ENCODE assay signal across 10 cellular contexts in the genomic region with DNA sequence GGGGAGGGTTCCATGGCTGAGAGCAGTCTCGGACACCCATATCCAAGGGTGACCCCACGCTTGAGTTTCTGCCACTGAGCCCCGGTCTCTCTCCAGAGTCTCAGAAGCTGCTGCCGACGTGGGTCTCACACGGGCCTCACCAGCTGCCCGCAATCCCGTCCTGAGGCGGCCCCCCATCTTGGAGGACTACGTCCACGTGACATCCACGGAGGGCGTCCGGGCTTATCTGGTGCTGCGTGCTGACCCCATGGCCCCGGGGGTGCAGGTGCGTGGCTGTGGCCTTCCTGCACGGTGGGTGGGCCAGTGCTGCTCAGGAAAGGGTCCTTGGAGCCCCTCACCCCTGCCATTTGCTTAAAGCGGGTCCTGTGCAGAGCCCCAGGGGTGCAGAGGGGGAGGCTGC. TPM values are rescaled to one million over a fixed set of nuclear protein-coding genes. Genes with fewer than 3 reads are reported as not detected.
A peak's percentile ranks its signal among the peaks of the same experiment; 100 is the strongest.
DNase-seq lines count a peak whose midpoint lies in the region; ATAC-seq, FAIRE-seq and TF ChIP-seq lines count a peak whose summit lies in the region.
"Had no signal": no experiment of that assay in that cellular context is flagged by ENCODE, and none has a peak within 500 bp of the region (broad histone marks: within the 10 kb centered on the region; RNA-seq: fewer than 3 reads in every experiment).

No MANE protein-coding gene starts in this region.

- H3K79me1 ChIP-seq in H9 (ENCODE audit: insufficient read depth, low read depth, low read length, poor library complexity, severe bottlenecking) = peaks cover 2% of the 10 kb centered on the region

- no peak for TF ChIP-seq RAD21 in A549 (conservative IDR thresholded peaks at IDR 0.05 in 1 of 2, IDR thresholded peaks at IDR 0.05 in 1 of 2)

- H4K20me1 ChIP-seq in H9 (ENCODE audit: control insufficient read depth, insufficient read depth, insufficient read length) (no peaks in the 10 kb centered on the region), keratinocyte (ENCODE audit: control insufficient read depth, extremely low read depth, insufficient read depth, low read length) (peaks cover 6% of the 10 kb centered on the region)

- FAIRE-seq in A549 (lab: Jason Lieb, UNC) (no peak), keratinocyte (lab: Jason Lieb, UNC) (no peak)

- H2BK5ac ChIP-seq in H9 (ENCODE audit: insufficient read length, low read length) = no peak overlapping the region

- H4K5ac ChIP-seq in H9 (ENCODE audit: insufficient read length, low read depth, low read length) = no peak overlapping the region

- peaks cover 5 to 12% of the 10 kb centered on the region in 2 experiments for H3K36me3 ChIP-seq in keratinocyte (ENCODE audit: control insufficient read depth in 2 of 2, extremely low read depth in 1 of 2, insufficient read depth in 2 of 2, low read length in 2 of 2)

- intact Hi-C loops in activated T-helper 1 cell treated with anti-CD3 and anti-CD28 coated beads, Interleukin-12 subunit alpha, Interleukin-12 subunit beta, Interleukin-2, Interleukin-4 antibody, amounts not matched to agents 30 ng/mL and 10 ng/mL and 1 ng/mL, durations not matched to agents 14 hours and 24 hours and 36 hours (cut with micrococcal nuclease) = loop anchor here (5.0 kb wide), 3 partner anchors 47 to 633 kb away; a partner anchor contains a TSS

- 87% methylated on average over 5 of the region's 19 CpGs for WGBS in A549 (ENCODE audit: missing lambda C conversion rate)
- no CpG with 5 or more reads among the region's 19 CpGs for whole genome bisulfite sequencing in H9 (ENCODE audit: extremely low coverage, insufficient read length, low lambda C conversion rate)

- H3K27me3 ChIP-seq in H9 (ENCODE audit: insufficient read depth, low read length) = no peaks in the 10 kb centered on the region
- no peaks in the 10 kb centered on the region for H3K27me3 ChIP-seq in keratinocyte (ENCODE audit: control insufficient read depth, extremely low read depth, insufficient read depth, low read length)
- H3K27me3 ChIP-seq: cardiac muscle cell had no signal

- H3K9me3 Mint-ChIP-seq in H9 = no peaks in the 10 kb centered on the region
- H3K9me3 Mint-ChIP-seq in activated T-helper 1 cell treated with anti-CD3 and anti-CD28 coated beads, Interleukin-12 subunit alpha, Interleukin-12 subunit beta, Interleukin-2, Interleukin-4 antibody, amounts not matched to agents 30 ng/mL and 10 ng/mL and 1 ng/mL, durations not matched to agents 14 hours and 24 hours and 36 hours = no peaks in the 10 kb centered on the region

- H2AK5ac ChIP-seq in H9 (ENCODE audit: insufficient read length, low read length) = no peak overlapping the region

- H3K9me3 ChIP-seq in A549 (no peaks in the 10 kb centered on the region), H9 (ENCODE audit: control insufficient read depth, low read depth, low read length) (no peaks in the 10 kb centered on the region), keratinocyte (ENCODE audit: control insufficient read depth, low read depth, low read length) (no peaks in the 10 kb centered on the region)

- no peak overlapping the region for H2BK120ac ChIP-seq in H9 (ENCODE audit: low read depth, low read length, poor library complexity, severe bottlenecking)

- POLR2A ChIA-PET in A549 (lab: Yijun Ruan, JAX) = no interaction called here

- H3K4me1 ChIP-seq in A549 = peaks cover 18% of the 10 kb centered on the region
- no peaks in the 10 kb centered on the region for H3K4me1 ChIP-seq in H9 (ENCODE audit: insufficient read depth, low read length)
- peaks cover 14% of the 10 kb centered on the region for H3K4me1 ChIP-seq in keratinocyte (ENCODE audit: control insufficient read depth, extremely low read depth, insufficient read depth, low read length)

- TF ChIP-seq POLR2A in A549 (IDR thresholded peaks at IDR 0.05; ENCODE audit: low read length) = no peak

- dilution Hi-C loops in keratinocyte (cut with MboI; ENCODE audit: extremely low pct_ligation_motif_present, low sequenced_read_pairs) = no loop called here

- CTCF ChIA-PET in A549 (lab: Yijun Ruan, JAX) = interaction anchor here (1.3 to 9.9 kb wide), 5 partner anchors 23 to 266 kb away, joined by 3 to 169 read pairs (median 4); a partner anchor contains a TSS

- H3K14ac ChIP-seq in H9 (ENCODE audit: insufficient read depth, low read length) = no peak overlapping the region

- no peak for TF ChIP-seq EP300 in A549 (IDR thresholded peaks at IDR 0.05)

- H2BK20ac ChIP-seq in H9 (ENCODE audit: low read depth, low read length, poor library complexity, severe bottlenecking) = no peak overlapping the region

- no peak overlapping the region for H2BK12ac ChIP-seq in H9 (ENCODE audit: insufficient read length, low read depth, low read length)

- H3K79me2 ChIP-seq in H9 (ENCODE audit: insufficient read depth, low read length) (no peaks in the 10 kb centered on the region; the same call in 1 of the 2 replicates), keratinocyte (ENCODE audit: control insufficient read depth, insufficient read depth, low read length) (peaks cover 27% of the 10 kb centered on the region)

- no peak overlapping the region for H2BK15ac ChIP-seq in H9 (ENCODE audit: low read depth, low read length)

- no peak overlapping the region for H4K91ac ChIP-seq in H9 (ENCODE audit: insufficient read length, low read depth, low read length)

- H3K36me3 Mint-ChIP-seq in H9 (ENCODE audit: insufficient read depth in 1 of 3, low read depth in 3 of 3) = peaks cover 8 to 34% (median 25%) of the 10 kb centered on the region in 3 experiments; a peak in 6 of 7 replicates
- H3K36me3 Mint-ChIP-seq in activated T-helper 1 cell treated with anti-CD3 and anti-CD28 coated beads, Interleukin-12 subunit alpha, Interleukin-12 subunit beta, Interleukin-2, Interleukin-4 antibody, amounts not matched to agents 30 ng/mL and 10 ng/mL and 1 ng/mL, durations not matched to agents 14 hours and 24 hours and 36 hours (ENCODE audit: low read depth) = peaks cover 7% of the 10 kb centered on the region

- H3K23ac ChIP-seq in H9 (ENCODE audit: insufficient read length, low read depth, low read length) = no peak overlapping the region

- no peak for ATAC-seq in A549
- no peak for ATAC-seq in GM19397 (IDR thresholded peaks at IDR 0.05; ENCODE audit: unreplicated experiment)

- TF ChIP-seq CTCF in A549 (IDR thresholded peaks at IDR 0.05) = no peak
- TF ChIP-seq CTCF in H9 (conservative IDR thresholded peaks at IDR 0.05) = no peak
- TF ChIP-seq CTCF in keratinocyte (optimal IDR thresholded peaks at IDR 0.05 in 1 of 3, IDR thresholded peaks at IDR 0.05 in 1 of 3, conservative IDR thresholded peaks at IDR 0.05 in 1 of 3; ENCODE audit: extremely low read depth in 1 of 3, insufficient read depth in 2 of 3, low read length in 3 of 3) = no peak

- H3K56ac ChIP-seq in H9 (ENCODE audit: insufficient read length, low read depth, low read length) = no peak overlapping the region

- H3K4me3 Mint-ChIP-seq in H9 = peak overlapping the region; percentile 71 to 78
- peak overlapping the region; percentile 73 for H3K4me3 Mint-ChIP-seq in activated T-helper 1 cell treated with anti-CD3 and anti-CD28 coated beads, Interleukin-12 subunit alpha, Interleukin-12 subunit beta, Interleukin-2, Interleukin-4 antibody, amounts not matched to agents 30 ng/mL and 10 ng/mL and 1 ng/mL, durations not matched to agents 14 hours and 24 hours and 36 hours

- H3T11ph ChIP-seq in H9 (ENCODE audit: low read length) = no peak overlapping the region

- peak overlapping the region; percentile 93 for H3K4me3 ChIP-seq in A549
- peak overlapping the region; percentile 74 to 82 (median 76) for H3K4me3 ChIP-seq in keratinocyte (ENCODE audit: control insufficient read depth in 2 of 3, extremely low read depth in 1 of 3, insufficient read depth in 2 of 3, low read depth in 1 of 3, low read length in 3 of 3)

- H2AFZ ChIP-seq in H9 (ENCODE audit: low read length) (no peak overlapping the region), keratinocyte (ENCODE audit: control insufficient read depth, low read length) (no peak overlapping the region)

- no peaks in the 10 kb centered on the region for H3K9me1 ChIP-seq in keratinocyte (ENCODE audit: control insufficient read depth, extremely low read depth, insufficient read depth, low read length)

- H3K18ac ChIP-seq in H9 (ENCODE audit: insufficient read length, low read depth, low read length) = no peak overlapping the region

- H3K9ac ChIP-seq in H9 (ENCODE audit: extremely low read depth, insufficient read length, low read length) (peak overlapping the region; percentile 50), keratinocyte (ENCODE audit: control insufficient read depth, extremely low read depth, insufficient read depth, low read length) (peak overlapping the region; percentile 76)

- H3K4ac ChIP-seq in H9 (ENCODE audit: low read depth, low read length) = no peak overlapping the region

- H3K4me2 ChIP-seq in A549 = peak overlapping the region; percentile 86
- peak overlapping the region; percentile 47 for H3K4me2 ChIP-seq in H9 (ENCODE audit: insufficient read depth, insufficient read length, low read length)
- H3K4me2 ChIP-seq in keratinocyte (ENCODE audit: control insufficient read depth, extremely low read depth, insufficient read depth, low read depth, low read length) = peak overlapping the region; percentile 76

- peaks cover 0 to 2% of the 10 kb centered on the region in 2 experiments; a peak in 1 of 4 replicates for H3K4me1 Mint-ChIP-seq in H9
- H3K4me1 Mint-ChIP-seq in activated T-helper 1 cell treated with anti-CD3 and anti-CD28 coated beads, Interleukin-12 subunit alpha, Interleukin-12 subunit beta, Interleukin-2, Interleukin-4 antibody, amounts not matched to agents 30 ng/mL and 10 ng/mL and 1 ng/mL, durations not matched to agents 14 hours and 24 hours and 36 hours (ENCODE audit: low read depth) = no peaks in the 10 kb centered on the region

- H3K27ac Mint-ChIP-seq in H9 = no peak overlapping the region
- H3K27ac Mint-ChIP-seq in activated T-helper 1 cell treated with anti-CD3 and anti-CD28 coated beads, Interleukin-12 subunit alpha, Interleukin-12 subunit beta, Interleukin-2, Interleukin-4 antibody, amounts not matched to agents 30 ng/mL and 10 ng/mL and 1 ng/mL, durations not matched to agents 14 hours and 24 hours and 36 hours = no peak overlapping the region

- peaks cover 11% of the 10 kb centered on the region for H3K23me2 ChIP-seq in H9 (ENCODE audit: insufficient read length, low read depth, low read length, poor library complexity, severe bottlenecking)

- DNase-seq in A549 (ENCODE audit: low read depth in 1 of 2, low spot score in 1 of 2) (no peak), H9 (no peak), keratinocyte (ENCODE audit: low read depth, low spot score) (no peak), NCI-H446 (lab: John Stamatoyannopoulos, UW) (no peak), hippocampal formation (lab: John Stamatoyannopoulos, UW) (no peak), NCI-H1092 treated with DMSO at 0.1 percent for 48 hours (lab: John Stamatoyannopoulos, UW) (no peak)
- DNase-seq in activated T-helper 1 cell treated with anti-CD3 and anti-CD28 coated beads, Interleukin-12 subunit alpha, Interleukin-12 subunit beta, Interleukin-2, Interleukin-4 antibody, amounts not matched to agents 30 ng/mL and 10 ng/mL and 1 ng/mL, durations not matched to agents 14 hours and 24 hours and 36 hours (ENCODE audit: low spot score) = no peak
- DNase-seq: NCI-H2029 treated with DMSO at 0.1 percent for 48 hours had no signal

- no peaks in the 10 kb centered on the region for H3K27me3 Mint-ChIP-seq in H9 (ENCODE audit: low read depth)
- no peaks in the 10 kb centered on the region for H3K27me3 Mint-ChIP-seq in activated T-helper 1 cell treated with anti-CD3 and anti-CD28 coated beads, Interleukin-12 subunit alpha, Interleukin-12 subunit beta, Interleukin-2, Interleukin-4 antibody, amounts not matched to agents 30 ng/mL and 10 ng/mL and 1 ng/mL, durations not matched to agents 14 hours and 24 hours and 36 hours (ENCODE audit: insufficient read depth)

- H4K8ac ChIP-seq in H9 (replicated peaks; ENCODE audit: insufficient read length, low read depth, low read length) = no peak overlapping the region

- no peak overlapping the region; a peak in 2 of 6 replicates for H3K27ac ChIP-seq in A549
- H3K27ac ChIP-seq in H9 (ENCODE audit: insufficient read length, low read depth, low read length) = no peak overlapping the region
- H3K27ac ChIP-seq in keratinocyte (ENCODE audit: control insufficient read depth, insufficient read depth, low read length) = no peak overlapping the region
- H3K27ac ChIP-seq: cardiac muscle cell had no signal

RNA-seq across cellular contexts. Expression of a gene that starts 1.0 kb away (rescaled TPM):
- 4.8 and 5.1 TPM in 2 replicates for polyA plus RNA-seq in A549 (2011; rRNA removed)
- 37.0 and 43.6 TPM in 2 replicates for polyA plus RNA-seq in A549 (2012; cell fraction: cytosol; rRNA removed)
- 376 and 424 TPM in 2 replicates for polyA plus RNA-seq in A549 (2012; cell fraction: nucleus; rRNA removed)
- polyA plus RNA-seq in A549 (2017; fragmentation: RNase III; extraction: RNeasy Plus Mini Kit Qiagen cat#74134 plus additional on column Dnase treatment) = 32.5 to 36.7 TPM (median 33.8 TPM) in 3 replicates
- polyA minus RNA-seq in A549 (2011; rRNA and poly(A)+ RNA removed) = 1.9 and 4.8 TPM in 2 replicates
- 120 and 127 TPM in 2 replicates for total RNA-seq in H9 (2021)
- total RNA-seq in activated T-helper 1 cell treated with anti-CD3 and anti-CD28 coated beads, Interleukin-12 subunit alpha, Interleukin-12 subunit beta, Interleukin-2, Interleukin-4 antibody, amounts not matched to agents 30 ng/mL and 10 ng/mL and 1 ng/mL, durations not matched to agents 14 hours and 24 hours and 36 hours = 142 and 154 TPM in 2 replicates
- 5.7 to 6.7 TPM (median 5.7 TPM) in 3 replicates for polyA plus RNA-seq in keratinocyte
- polyA plus RNA-seq in keratinocyte (2011; ENCODE audit: low read depth) = 1.8 TPM
- 2.3 and 4.3 TPM in 2 replicates for polyA plus RNA-seq in keratinocyte (2011; cell fraction: cytosol; rRNA removed)
- polyA plus RNA-seq in keratinocyte (2011; cell fraction: nucleus; rRNA removed) = 15.4 and 27.3 TPM in 2 replicates
- polyA plus RNA-seq in keratinocyte (2012; ENCODE audit: low replicate concordance) = 3.0 and 15.1 TPM in 2 replicates
- polyA minus RNA-seq in keratinocyte = 2.2 to 6.1 TPM (median 5.8 TPM) in 3 replicates
- 12.1 TPM for polyA minus RNA-seq in keratinocyte (2011; cell fraction: cytosol; rRNA and poly(A)+ RNA removed)
- 8.8 and 10.4 TPM in 2 replicates for polyA minus RNA-seq in keratinocyte (2011; cell fraction: nucleus; rRNA and poly(A)+ RNA removed)

RNA-seq across cellular contexts. Expression of a gene that starts 1.3 kb away (rescaled TPM):
- polyA plus RNA-seq in A549 (2011; rRNA removed) = 10.6 and 10.8 TPM in 2 replicates
- polyA plus RNA-seq in A549 (2012; cell fraction: cytosol; rRNA removed) = 39.4 and 56.4 TPM in 2 replicates
- 69.2 and 88.7 TPM in 2 replicates for polyA plus RNA-seq in A549 (2012; cell fraction: nucleus; rRNA removed)
- 26.9 to 29.3 TPM (median 29.0 TPM) in 3 replicates for polyA plus RNA-seq in A549 (2017; fragmentation: RNase III; extraction: RNeasy Plus Mini Kit Qiagen cat#74134 plus additional on column Dnase treatment)
- 8.6 and 10.2 TPM in 2 replicates for polyA minus RNA-seq in A549 (2011; rRNA and poly(A)+ RNA removed)
- 48.6 and 52.2 TPM in 2 replicates for total RNA-seq in H9 (2021)
- total RNA-seq in activated T-helper 1 cell treated with anti-CD3 and anti-CD28 coated beads, Interleukin-12 subunit alpha, Interleukin-12 subunit beta, Interleukin-2, Interleukin-4 antibody, amounts not matched to agents 30 ng/mL and 10 ng/mL and 1 ng/mL, durations not matched to agents 14 hours and 24 hours and 36 hours = 49.4 and 49.9 TPM in 2 replicates
- polyA plus RNA-seq in keratinocyte = 11.9 to 30.3 TPM (median 19.3 TPM) in 3 replicates
- polyA plus RNA-seq in keratinocyte (2011; ENCODE audit: low read depth) = 10.3 TPM
- 12.4 and 33.4 TPM in 2 replicates for polyA plus RNA-seq in keratinocyte (2011; cell fraction: cytosol; rRNA removed)
- polyA plus RNA-seq in keratinocyte (2011; cell fraction: nucleus; rRNA removed) = 25.1 and 38.6 TPM in 2 replicates
- polyA plus RNA-seq in keratinocyte (2012; ENCODE audit: low replicate concordance) = 9.2 and 26.5 TPM in 2 replicates
- 8.5 to 16.1 TPM (median 12.9 TPM) in 3 replicates for polyA minus RNA-seq in keratinocyte
- 41.1 TPM for polyA minus RNA-seq in keratinocyte (2011; cell fraction: cytosol; rRNA and poly(A)+ RNA removed)
- 11.7 and 14.5 TPM in 2 replicates for polyA minus RNA-seq in keratinocyte (2011; cell fraction: nucleus; rRNA and poly(A)+ RNA removed)

RNA-seq across cellular contexts. Expression of a gene that starts 11.1 kb away (rescaled TPM):
- polyA plus RNA-seq in A549 (2011; rRNA removed) = not detected in 2 replicates
- polyA plus RNA-seq in A549 (2012; cell fraction: cytosol; rRNA removed) = not detected in 2 replicates
- not detected in 2 replicates for polyA plus RNA-seq in A549 (2012; cell fraction: nucleus; rRNA removed)
- 0.09 TPM in 1 of 3 replicates, not detected in the others for polyA plus RNA-seq in A549 (2017; fragmentation: RNase III; extraction: RNeasy Plus Mini Kit Qiagen cat#74134 plus additional on column Dnase treatment)
- not detected in 2 replicates for polyA minus RNA-seq in A549 (2011; rRNA and poly(A)+ RNA removed)
- total RNA-seq in H9 (2021) = not detected in 2 replicates
- total RNA-seq in activated T-helper 1 cell treated with anti-CD3 and anti-CD28 coated beads, Interleukin-12 subunit alpha, Interleukin-12 subunit beta, Interleukin-2, Interleukin-4 antibody, amounts not matched to agents 30 ng/mL and 10 ng/mL and 1 ng/mL, durations not matched to agents 14 hours and 24 hours and 36 hours = not detected in 2 replicates
- polyA plus RNA-seq in keratinocyte = not detected in 3 replicates
- not detected for polyA plus RNA-seq in keratinocyte (2011; ENCODE audit: low read depth)
- polyA plus RNA-seq in keratinocyte (2011; cell fraction: cytosol; rRNA removed) = not detected in 2 replicates
- polyA plus RNA-seq in keratinocyte (2011; cell fraction: nucleus; rRNA removed) = not detected in 2 replicates
- not detected in 2 replicates for polyA plus RNA-seq in keratinocyte (2012; ENCODE audit: low replicate concordance)
- not detected in 3 replicates for polyA minus RNA-seq in keratinocyte
- polyA minus RNA-seq in keratinocyte (2011; cell fraction: cytosol; rRNA and poly(A)+ RNA removed) = not detected
- not detected in 2 replicates for polyA minus RNA-seq in keratinocyte (2011; cell fraction: nucleus; rRNA and poly(A)+ RNA removed)
- total RNA-seq: cardiac muscle cell had no signal

RNA-seq across cellular contexts. Expression of a gene that starts 28.9 kb away (rescaled TPM):
- polyA plus RNA-seq in A549 (2011; rRNA removed) = 1.8 and 2.4 TPM in 2 replicates
- 2.9 and 3.4 TPM in 2 replicates for polyA plus RNA-seq in A549 (2012; cell fraction: cytosol; rRNA removed)
- 14.2 and 16.0 TPM in 2 replicates for polyA plus RNA-seq in A549 (2012; cell fraction: nucleus; rRNA removed)
- 2.7 to 3.6 TPM (median 3.1 TPM) in 3 replicates for polyA plus RNA-seq in A549 (2017; fragmentation: RNase III; extraction: RNeasy Plus Mini Kit Qiagen cat#74134 plus additional on column Dnase treatment)
- polyA minus RNA-seq in A549 (2011; rRNA and poly(A)+ RNA removed) = 0.58 and 0.78 TPM in 2 replicates
- total RNA-seq in H9 (2021) = 0.22 and 0.31 TPM in 2 replicates
- not detected in 2 replicates for total RNA-seq in activated T-helper 1 cell treated with anti-CD3 and anti-CD28 coated beads, Interleukin-12 subunit alpha, Interleukin-12 subunit beta, Interleukin-2, Interleukin-4 antibody, amounts not matched to agents 30 ng/mL and 10 ng/mL and 1 ng/mL, durations not matched to agents 14 hours and 24 hours and 36 hours
- polyA plus RNA-seq in keratinocyte = 8.5 to 12.7 TPM (median 11.7 TPM) in 3 replicates
- 3.0 TPM for polyA plus RNA-seq in keratinocyte (2011; ENCODE audit: low read depth)
- polyA plus RNA-seq in keratinocyte (2011; cell fraction: cytosol; rRNA removed) = 4.0 and 7.1 TPM in 2 replicates
- 18.7 and 24.6 TPM in 2 replicates for polyA plus RNA-seq in keratinocyte (2011; cell fraction: nucleus; rRNA removed)
- polyA plus RNA-seq in keratinocyte (2012; ENCODE audit: low replicate concordance) = 8.4 and 11.5 TPM in 2 replicates
- polyA minus RNA-seq in keratinocyte = 5.3 to 10.3 TPM (median 6.5 TPM) in 3 replicates
- 9.8 TPM for polyA minus RNA-seq in keratinocyte (2011; cell fraction: cytosol; rRNA and poly(A)+ RNA removed)
- 13.1 and 15.7 TPM in 2 replicates for polyA minus RNA-seq in keratinocyte (2011; cell fraction: nucleus; rRNA and poly(A)+ RNA removed)
- polyA plus RNA-seq: cardiac muscle cell had no signal

RNA-seq across cellular contexts. Expression of a gene that starts 48.7 kb away (rescaled TPM):
- 17.4 and 19.3 TPM in 2 replicates for polyA plus RNA-seq in A549 (2011; rRNA removed)
- polyA plus RNA-seq in A549 (2012; cell fraction: cytosol; rRNA removed) = 21.3 and 25.7 TPM in 2 replicates
- 71.8 and 110 TPM in 2 replicates for polyA plus RNA-seq in A549 (2012; cell fraction: nucleus; rRNA removed)
- polyA plus RNA-seq in A549 (2017; fragmentation: RNase III; extraction: RNeasy Plus Mini Kit Qiagen cat#74134 plus additional on column Dnase treatment) = 20.9 to 24.6 TPM (median 23.0 TPM) in 3 replicates
- 27.8 and 29.0 TPM in 2 replicates for polyA minus RNA-seq in A549 (2011; rRNA and poly(A)+ RNA removed)
- 21.9 and 26.4 TPM in 2 replicates for total RNA-seq in H9 (2021)
- 41.0 and 43.1 TPM in 2 replicates for total RNA-seq in activated T-helper 1 cell treated with anti-CD3 and anti-CD28 coated beads, Interleukin-12 subunit alpha, Interleukin-12 subunit beta, Interleukin-2, Interleukin-4 antibody, amounts not matched to agents 30 ng/mL and 10 ng/mL and 1 ng/mL, durations not matched to agents 14 hours and 24 hours and 36 hours
- 20.1 to 31.8 TPM (median 24.9 TPM) in 3 replicates for polyA plus RNA-seq in keratinocyte
- polyA plus RNA-seq in keratinocyte (2011; ENCODE audit: low read depth) = 9.8 TPM
- polyA plus RNA-seq in keratinocyte (2011; cell fraction: cytosol; rRNA removed) = 12.7 and 15.8 TPM in 2 replicates
- polyA plus RNA-seq in keratinocyte (2011; cell fraction: nucleus; rRNA removed) = 41.7 and 48.0 TPM in 2 replicates
- polyA plus RNA-seq in keratinocyte (2012; ENCODE audit: low replicate concordance) = 18.9 and 20.5 TPM in 2 replicates
- 15.5 to 43.6 TPM (median 17.4 TPM) in 3 replicates for polyA minus RNA-seq in keratinocyte
- polyA minus RNA-seq in keratinocyte (2011; cell fraction: cytosol; rRNA and poly(A)+ RNA removed) = 21.3 TPM
- polyA minus RNA-seq in keratinocyte (2011; cell fraction: nucleus; rRNA and poly(A)+ RNA removed) = 25.4 and 25.9 TPM in 2 replicates
